ENCODE assay signal across 10 cellular contexts in genomic region chr20:1959156-1959555, GRCh38. TPM values are rescaled to one million over a fixed set of nuclear protein-coding genes. Genes with fewer than 3 reads are reported as not detected.
"Had no signal": no experiment of that assay in that cellular context is flagged by ENCODE, and none has a peak within 500 bp of the region (broad histone marks: within the 10 kb centered on the region; RNA-seq: fewer than 3 reads in every experiment).

No MANE protein-coding gene starts in this region.

- H3K9me3 ChIP-seq: HAP-1 had no signal

- H3K27ac ChIP-seq: GM23248, HL-60 had no signal

- H2AFZ ChIP-seq: GM23248 had no signal

- DNase-seq: GM23248, GOT3, H7, HFFc6 had no signal

- H3K4me1 ChIP-seq: HAP-1 had no signal

- H3K4me3 ChIP-seq: GM23248, HAP-1 had no signal

- H3K36me3 ChIP-seq: HAP-1 had no signal

- H3K9ac ChIP-seq: GM23248 had no signal

RNA-seq across cellular contexts. Expression of gene PDYN, which starts 34.7 kb away (rescaled TPM):
- total RNA-seq: GM23248, H4, HepG2, HFFc6, HT1080 had no signal
- polyA plus RNA-seq: GM23248, HepG2, IgD-negative memory B cell had no signal
